Comparison of ENCODE assay signal across 33 cellular contexts in the genomic region with DNA sequence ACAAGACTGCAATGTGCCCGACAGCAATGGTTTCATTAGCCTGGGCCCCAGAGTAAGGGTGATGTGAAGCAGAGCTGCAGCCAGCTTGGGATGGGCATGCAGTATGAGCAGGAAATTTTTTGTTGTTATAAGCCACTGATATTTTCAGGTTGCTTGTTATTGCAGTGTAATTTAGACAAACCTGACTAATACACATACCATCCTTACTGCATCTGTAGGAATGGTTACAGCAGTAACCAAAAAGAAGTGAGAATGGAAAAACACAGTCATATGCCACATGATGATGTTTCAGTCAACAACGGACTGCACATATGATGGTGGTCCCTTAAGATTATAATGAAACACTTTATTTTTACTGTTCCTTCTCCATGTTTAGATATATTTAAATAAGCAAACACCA. TPM values are rescaled to one million over a fixed set of nuclear protein-coding genes. Genes with fewer than 3 reads are reported as not detected.
DNase-seq lines count a peak whose midpoint lies in the region; ATAC-seq, FAIRE-seq and TF ChIP-seq lines count a peak whose summit lies in the region.
"Had no signal": no experiment of that assay in that cellular context is flagged by ENCODE, and none has a peak within 500 bp of the region (broad histone marks: within the 10 kb centered on the region; RNA-seq: fewer than 3 reads in every experiment).

No MANE protein-coding gene starts in this region.

- no peak for TF ChIP-seq CTCF in GM12878 (IDR thresholded peaks at IDR 0.05 in 2 of 3, conservative IDR thresholded peaks at IDR 0.05 in 1 of 3; ENCODE audit: control insufficient read depth in 2 of 3, extremely low read depth in 1 of 3, insufficient read depth in 1 of 3, low read depth in 3 of 3, low read length in 3 of 3)
- TF ChIP-seq CTCF in heart right ventricle (IDR thresholded peaks at IDR 0.05) = no peak
- no peak for TF ChIP-seq CTCF in thyroid gland (IDR thresholded peaks at IDR 0.05)

- ATAC-seq in HG02973 (IDR thresholded peaks at IDR 0.05; ENCODE audit: unreplicated experiment) (peak; percentile 71), GM12878 (peak; percentile 42), heart right ventricle (no peak), HG02623 (IDR thresholded peaks at IDR 0.05; ENCODE audit: unreplicated experiment) (no peak)
- ATAC-seq in stimulated activated naive B cell treated with anti-CD40 and anti-IgM and Interleukin-4, amounts not matched to agents 10 μg/mL and 1 μg/mL and 100 μg/mL, for 72 hours (replicated peaks) = peak; percentile 87 to 94
- ATAC-seq: gastrocnemius medialis, right cardiac atrium had no signal

- WGBS in GM12878 (ENCODE audit: insufficient coverage, insufficient replicate concordance, low lambda C conversion rate, missing lambda C conversion rate) = 54% methylated on average over 2 of the region's 2 CpGs
- 94 to 95% methylated on average over 2 of the region's 2 CpGs for WGBS in heart right ventricle, 2 donors
- 92 to 93% methylated on average over 2 of the region's 2 CpGs for WGBS in thyroid gland, 2 donors

- TF ChIP-seq EP300 in GM12878 (IDR thresholded peaks at IDR 0.05; ENCODE audit: borderline replicate concordance in 1 of 2, control insufficient read depth in 1 of 2, low read depth in 2 of 2, low read length in 2 of 2) = no peak

- peaks cover 9% of the 10 kb centered on the region for H3K79me2 ChIP-seq in GM12878 (ENCODE audit: control insufficient read depth, insufficient read depth, low read length)

- peak; percentile 5 for DNase-seq in NK-92 treated with Interleukin-12 subunit alpha and Interleukin-12 subunit beta, amount 100 ng/mL, for 24 hours (lab: John Stamatoyannopoulos, UW)
- no peak for DNase-seq in NK-92 (lab: John Stamatoyannopoulos, UW; ENCODE audit: unreplicated experiment)
- DNase-seq in GM12878 (ENCODE audit: low read depth, low spot score) = no peak
- no peak for DNase-seq in stimulated activated naive B cell treated with anti-CD40 and anti-IgM and Interleukin-4, amounts not matched to agents 10 μg/mL and 1 μg/mL and 100 μg/mL, for 72 hours
- no peak for DNase-seq in heart right ventricle
- no peak for DNase-seq in thyroid gland
- DNase-seq: activated CD4-positive, alpha-beta T cell treated with anti-CD3 and anti-CD28 coated beads, Interleukin-2, amount 50 U/mL, for 1 hour; activated CD8-positive, alpha-beta memory T cell treated with anti-CD3 and anti-CD28 coated beads, Interleukin-2, amount 50 U/mL, for 4 hours; AML-193; CD4-positive, alpha-beta memory T cell; DMS 273 treated with DMSO at 0.1 percent for 48 hours; effector memory CD4-positive, alpha-beta T cell; erythroblast; gastrocnemius medialis; hypothalamus; NCI-H1092 treated with DMSO at 0.1 percent for 48 hours; NCI-H1930; NCI-H69; ovary; right cardiac atrium; stimulated activated CD4-positive, alpha-beta T cell treated with anti-CD3 and anti-CD28 coated beads, Interleukin-12 subunit alpha, Interleukin-12 subunit beta, amount 100 ng/mL, for 4 hours; stimulated activated CD4-positive, alpha-beta T cell treated with anti-CD3 and anti-CD28 coated beads, Interleukin-4, amount 100 ng/mL, for 24 hours; T-helper 2 cell; transverse colon had no signal

- CTCF ChIA-PET in GM12878 (lab: Yijun Ruan, JAX) = no interaction called here

- SMC1A ChIA-PET in GM12878 (lab: Charles Lee; ENCODE audit: uncharacterized antibody, unreplicated experiment) = no interaction called here

- no peak overlapping the region for H3K4me3 ChIP-seq in GM12878
- no peak overlapping the region for H3K4me3 ChIP-seq in heart right ventricle
- H3K4me3 ChIP-seq in thyroid gland (replicated peaks in 1 of 3) = no peak overlapping the region
- H3K4me3 ChIP-seq: breast epithelium, gastrocnemius medialis, ovary, SK-N-MC, transverse colon had no signal

- no peak for FAIRE-seq in GM12878 (lab: Jason Lieb, UNC)
- FAIRE-seq: colon, islet of Langerhans had no signal

- POLR2A ChIA-PET in GM12878 (lab: Charles Lee) = interaction anchor here (1.2 kb wide), 1 partner anchor 10 kb away, joined by 5 read pairs; no protein-coding TSS in a partner anchor

- no peak overlapping the region for H3K9ac ChIP-seq in GM12878 (ENCODE audit: control insufficient read depth, insufficient read depth, low read length)

- H3K36me3 Mint-ChIP-seq in stimulated activated naive B cell treated with anti-CD40 and anti-IgM and Interleukin-4, amounts not matched to agents 10 μg/mL and 1 μg/mL and 100 μg/mL, for 72 hours = peaks cover 3 to 6% of the 10 kb centered on the region in 2 donors

- H3K9me3 Mint-ChIP-seq in stimulated activated naive B cell treated with anti-CD40 and anti-IgM and Interleukin-4, amounts not matched to agents 10 μg/mL and 1 μg/mL and 100 μg/mL, for 72 hours = peaks cover 2 to 3% of the 10 kb centered on the region in 2 donors
- H3K9me3 Mint-ChIP-seq: CD4-positive, alpha-beta memory T cell; natural killer cell treated with Interleukin-12 subunit alpha and Interleukin-12 subunit beta and Interleukin-15 and Interleukin-18, amount 100 ng/mL, for 72 hours had no signal

- no peaks in the 10 kb centered on the region for H3K27me3 ChIP-seq in GM12878 (replicated peaks in 1 of 2; ENCODE audit: control insufficient read depth in 2 of 2, insufficient read depth in 2 of 2, low read length in 1 of 2)
- no peaks in the 10 kb centered on the region for H3K27me3 ChIP-seq in heart right ventricle
- H3K27me3 ChIP-seq in thyroid gland = no peaks in the 10 kb centered on the region
- H3K27me3 ChIP-seq: breast epithelium, gastrocnemius medialis, ovary, transverse colon had no signal

- in situ Hi-C loops in GM12878 (cut with MboI) = no loop called here

- intact Hi-C loops in GM12878 (cut with micrococcal nuclease; ENCODE audit: unreplicated experiment) = loop anchor here (10.0 kb wide), 1 partner anchor 595 kb away; no protein-coding TSS in a partner anchor
- intact Hi-C loops in heart right ventricle (cut with DNase I) = no loop called here
- intact Hi-C loops in thyroid gland (cut with DNase I) = no loop called here

- H3K9me3 ChIP-seq in GM12878 (replicated peaks; ENCODE audit: control insufficient read depth, insufficient read depth, low read length) = no peaks in the 10 kb centered on the region; the same call in 2 of the 3 replicates
- H3K9me3 ChIP-seq in heart right ventricle = no peaks in the 10 kb centered on the region
- H3K9me3 ChIP-seq in thyroid gland = no peaks in the 10 kb centered on the region
- H3K9me3 ChIP-seq: breast epithelium, gastrocnemius medialis, ovary, transverse colon had no signal

- H3K36me3 ChIP-seq in GM12878 (ENCODE audit: control insufficient read depth in 2 of 2, insufficient read depth in 2 of 2, low read length in 1 of 2) (peaks cover 0 to 3% of the 10 kb centered on the region in 2 experiments; a peak in 1 of 4 replicates), heart right ventricle (no peaks in the 10 kb centered on the region), thyroid gland (no peaks in the 10 kb centered on the region)
- H3K36me3 ChIP-seq: breast epithelium, gastrocnemius medialis, ovary, transverse colon had no signal

- RAD21 ChIA-PET in GM12878 (lab: Charles Lee; ENCODE audit: unreplicated experiment) = no interaction called here

- H3K4me1 Mint-ChIP-seq in stimulated activated naive B cell treated with anti-CD40 and anti-IgM and Interleukin-4, amounts not matched to agents 10 μg/mL and 1 μg/mL and 100 μg/mL, for 72 hours = peaks cover 22 to 37% of the 10 kb centered on the region in 2 donors

- H4K20me1 ChIP-seq in GM12878 (ENCODE audit: control insufficient read depth, insufficient read depth) = no peaks in the 10 kb centered on the region

- H3K27me3 Mint-ChIP-seq in stimulated activated naive B cell treated with anti-CD40 and anti-IgM and Interleukin-4, amounts not matched to agents 10 μg/mL and 1 μg/mL and 100 μg/mL, for 72 hours = no peaks in the 10 kb centered on the region
- H3K27me3 Mint-ChIP-seq: CD4-positive, alpha-beta memory T cell; natural killer cell treated with Interleukin-12 subunit alpha and Interleukin-12 subunit beta and Interleukin-15 and Interleukin-18, amount 100 ng/mL, for 72 hours had no signal

- no peak overlapping the region for H3K27ac ChIP-seq in GM12878 (ENCODE audit: control insufficient read depth, insufficient read depth)
- no peak overlapping the region for H3K27ac ChIP-seq in heart right ventricle
- H3K27ac ChIP-seq in thyroid gland = no peak overlapping the region
- H3K27ac ChIP-seq: 22Rv1, breast epithelium, gastrocnemius medialis, ovary, RWPE1, SK-N-MC, transverse colon had no signal

- no TSS peak for BruUV-seq in GM12878 (replicated peaks; lab: Mats Ljungman, UMichigan)

- H3K4me1 ChIP-seq in GM12878 (ENCODE audit: control insufficient read depth, insufficient read depth, low read length) = peaks cover 5% of the 10 kb centered on the region; the same call in 1 of the 2 replicates
- H3K4me1 ChIP-seq in heart right ventricle = peaks cover 0 to 17% (median 0%) of the 10 kb centered on the region in 9 donors
- peaks cover 0 to 3% of the 10 kb centered on the region in 2 donors for H3K4me1 ChIP-seq in thyroid gland
- H3K4me1 ChIP-seq: breast epithelium, gastrocnemius medialis, transverse colon had no signal

- no peak overlapping the region for H2AFZ ChIP-seq in GM12878 (ENCODE audit: control insufficient read depth, low read depth, low read length)

- peak overlapping the region; percentile 52 for H3K27ac Mint-ChIP-seq in stimulated activated naive B cell treated with anti-CD40 and anti-IgM and Interleukin-4, amounts not matched to agents 10 μg/mL and 1 μg/mL and 100 μg/mL, for 72 hours
- H3K27ac Mint-ChIP-seq: CD4-positive, alpha-beta memory T cell; natural killer cell treated with Interleukin-12 subunit alpha and Interleukin-12 subunit beta and Interleukin-15 and Interleukin-18, amount 100 ng/mL, for 72 hours had no signal

- no peak for TF ChIP-seq POLR2A in GM12878 (IDR thresholded peaks at IDR 0.05; ENCODE audit: low read depth, low read length)
- TF ChIP-seq POLR2A in thyroid gland (IDR thresholded peaks at IDR 0.05) = no peak

- no peak overlapping the region for H3K4me3 Mint-ChIP-seq in stimulated activated naive B cell treated with anti-CD40 and anti-IgM and Interleukin-4, amounts not matched to agents 10 μg/mL and 1 μg/mL and 100 μg/mL, for 72 hours
- H3K4me3 Mint-ChIP-seq: CD4-positive, alpha-beta memory T cell; natural killer cell treated with Interleukin-12 subunit alpha and Interleukin-12 subunit beta and Interleukin-15 and Interleukin-18, amount 100 ng/mL, for 72 hours had no signal

- no peak overlapping the region for H3K4me2 ChIP-seq in GM12878 (ENCODE audit: control insufficient read depth, insufficient read depth)

- TF ChIP-seq RAD21 in GM12878 (IDR thresholded peaks at IDR 0.05; ENCODE audit: insufficient read depth, low read depth, low read length) = no peak

RNA-seq across cellular contexts. Expression of a gene that starts 8.6 kb away (rescaled TPM):
- 12.9 and 14.2 TPM in 2 replicates for total RNA-seq in GM12878 (2013; cell fraction: nucleolus; rRNA removed)
- total RNA-seq in GM12878 (2014; rRNA removed) = 96.5 and 108 TPM in 2 replicates
- 123 and 132 TPM in 2 replicates for total RNA-seq in GM12878 (2014; rRNA removed; fragmentation: Illumina TruSeq; extraction: Trizol)
- total RNA-seq in GM12878 (2021) = 101 TPM in 2 replicates
- 83.2 TPM for polyA plus RNA-seq in GM12878 (2011; ENCODE audit: low read depth)
- 155 and 228 TPM in 2 replicates for polyA plus RNA-seq in GM12878 (2011; rRNA removed)
- polyA plus RNA-seq in GM12878 (2011; cell fraction: cytosol; rRNA removed) = 38.3 and 55.6 TPM in 2 replicates
- 33.6 and 36.4 TPM in 2 replicates for polyA plus RNA-seq in GM12878 (2011; cell fraction: nucleus; rRNA removed)
- polyA plus RNA-seq in GM12878 (2012) = 132 and 145 TPM in 2 replicates
- 128 and 154 TPM in 2 replicates for polyA plus RNA-seq in GM12878 (2014; fragmentation: Illumina TruSeq; extraction: Trizol)
- 100 to 1,000 TPM; 655 to 668 TPM for polyA plus RNA-seq in GM12878 (2014; fragmentation: Nextera tagmentation; extraction: Ambion mirVana)
- polyA plus RNA-seq in GM12878 (2014; rRNA removed) = 83.7 and 90.4 TPM in 2 replicates
- 100 to 1,000 TPM; 430 to 468 TPM for polyA plus RNA-seq in GM12878 (2016; fragmentation: Nextera tagmentation; extraction: Ambion mirVana)
- polyA minus RNA-seq in GM12878 (2011; rRNA and poly(A)+ RNA removed) = 46.6 and 69.1 TPM in 2 replicates
- 25.9 and 26.6 TPM in 2 replicates for polyA minus RNA-seq in GM12878 (2011; cell fraction: cytosol; rRNA and poly(A)+ RNA removed)
- polyA minus RNA-seq in GM12878 (2011; cell fraction: nucleus; rRNA and poly(A)+ RNA removed) = 12.1 and 12.6 TPM in 2 replicates
- total RNA-seq in heart right ventricle = 100 to 1,000 TPM in 7 of 10 donors, 10 to 100 TPM in 3; 91.7 to 120 (median 101) TPM
- 100 to 1,000 TPM in 1 of 2 donors, 10 to 100 TPM in 1; 69.1 to 134 TPM for polyA plus RNA-seq in heart right ventricle
- total RNA-seq in thyroid gland = 10 to 100 TPM; 23.3 to 70.0 (median 45.4) TPM

Comparison
In these comparisons a context has a peak if more than half of its experiments do, and no peak if none do; other contexts are left out.
1. ATAC-seq: peak in HG02973 (single experiment), GM12878 (single experiment) and stimulated activated naive B cell treated with anti-CD40 and anti-IgM and Interleukin-4, amounts not matched to agents 10 μg/mL and 1 μg/mL and 100 μg/mL, for 72 hours (2 of 2); none in heart right ventricle (0 of 8) and HG02623 (single experiment).